ENCODE assay signal across 23 cellular contexts in the genomic region with DNA sequence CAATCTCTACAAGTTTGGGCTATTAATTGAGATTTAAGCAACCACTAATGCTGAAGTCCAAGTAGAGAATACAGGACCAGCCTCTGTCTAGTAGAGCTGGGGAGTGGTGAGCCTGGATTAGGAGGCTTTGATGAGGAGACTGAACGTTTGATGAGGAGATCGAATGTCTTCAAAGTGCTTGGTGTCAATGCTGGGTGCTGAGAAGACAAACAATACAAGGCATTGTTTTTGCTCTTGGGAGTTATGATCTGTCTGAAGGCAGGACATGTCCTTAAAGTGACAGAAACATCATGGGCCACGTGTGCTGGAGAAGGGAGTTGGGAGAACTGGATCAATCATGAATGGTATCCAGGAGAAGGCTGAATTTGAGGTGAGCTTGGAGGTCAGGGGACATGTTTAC.
DNase-seq lines count a peak whose midpoint lies in the region; ATAC-seq, FAIRE-seq and TF ChIP-seq lines count a peak whose summit lies in the region.
"Had no signal": no experiment of that assay in that cellular context is flagged by ENCODE, and none has a peak within 500 bp of the region (broad histone marks: within the 10 kb centered on the region; RNA-seq: fewer than 3 reads in every experiment).

No MANE protein-coding gene starts in this region.

- H4K20me1 ChIP-seq in HepG2 (ENCODE audit: insufficient read depth, low read length): no peaks in the 10 kb centered on the region
- H4K20me1 ChIP-seq: BLaER1 treated with 17β-estradiol and CSF1 and Interleukin-3, amounts not matched to agents 10 nM and 100 nM had no signal

- no peak overlapping the region for H4K91ac ChIP-seq in trophoblast cell (ENCODE audit: low read depth, low read length)

- DNase-seq in HepG2 (ENCODE audit: low spot score) (no peak), right lobe of liver (no peak), SK-MEL-5 (ENCODE audit: low read depth, low spot score) (peak; percentile 12), trophoblast cell (no peak), retina (no peak)
- DNase-seq: 8988T; ACHN; AML-193; BE2C; Calu3; CD4-positive, alpha-beta T cell; CD8-positive, alpha-beta memory T cell; COR-L47; DMS53; DMS79 treated with DMSO at 0.1 percent for 48 hours; GOT3 had no signal

- ATAC-seq in HepG2 (no peak), right lobe of liver (no peak), HG02571 (IDR thresholded peaks at IDR 0.05; ENCODE audit: unreplicated experiment) (no peak)
- ATAC-seq: A549 had no signal

- H2AFZ ChIP-seq in HepG2 (ENCODE audit: low read length): no peak overlapping the region
- no peak overlapping the region for H2AFZ ChIP-seq in trophoblast cell (ENCODE audit: insufficient read depth, low read length, poor library complexity)

- H4K12ac ChIP-seq in trophoblast cell (ENCODE audit: low read depth, low read length): no peak overlapping the region

- no peak for TF ChIP-seq CTCF in HepG2 (CRISPR knock-in tag; IDR thresholded peaks at IDR 0.05)
- TF ChIP-seq CTCF in right lobe of liver (IDR thresholded peaks at IDR 0.05): no peak

- no peak for TF ChIP-seq POLR2A in HepG2 (IDR thresholded peaks at IDR 0.05; ENCODE audit: insufficient read depth in 1 of 2, low read depth in 2 of 2, low read length in 2 of 2)
- no peak for TF ChIP-seq POLR2A in right lobe of liver (IDR thresholded peaks at IDR 0.05)

- CTCF ChIA-PET in HepG2 (lab: Yijun Ruan, JAX; ENCODE audit: low intra/inter-chr PET ratio, low total read pairs): no interaction called here

- H2BK5ac ChIP-seq in trophoblast cell (ENCODE audit: low read depth, low read length, poor library complexity): no peak overlapping the region

- intact Hi-C loops in HepG2 (cut with micrococcal nuclease; ENCODE audit: unreplicated experiment): no loop called here
- intact Hi-C loops in right lobe of liver (cut with DNase I): no loop called here

- no peaks in the 10 kb centered on the region for H3K9me3 ChIP-seq in HepG2 (ENCODE audit: low read length)
- H3K9me3 ChIP-seq in right lobe of liver: no peaks in the 10 kb centered on the region
- H3K9me3 ChIP-seq in trophoblast cell (ENCODE audit: insufficient read depth, low read depth, low read length): no peaks in the 10 kb centered on the region
- H3K9me3 ChIP-seq: A549; BE2C; BLaER1 treated with 17β-estradiol and CSF1 and Interleukin-3, amounts not matched to agents 10 nM and 100 nM; HAP-1 had no signal

- no peak for TF ChIP-seq RAD21 in HepG2 (CRISPR knock-in tag; IDR thresholded peaks at IDR 0.05)

- no peak overlapping the region for H2BK120ac ChIP-seq in trophoblast cell (ENCODE audit: insufficient read depth, low read length, poor library complexity)

- WGBS in HepG2 (ENCODE audit: low lambda C conversion rate): under 1% methylated on average over 3 of the region's 3 CpGs
- WGBS in right lobe of liver (ENCODE audit: insufficient coverage, low coverage, low lambda C conversion rate, missing lambda C conversion rate): 10% methylated on average over 3 of the region's 3 CpGs
- no CpG with 5 or more reads among the region's 3 CpGs for WGBS in trophoblast cell (ENCODE audit: extremely low coverage, insufficient coverage, insufficient read length)

- H3K14ac ChIP-seq in trophoblast cell (ENCODE audit: low read length): no peak overlapping the region

- BruUV-seq in HepG2 (replicated peaks; lab: Mats Ljungman, UMichigan): no TSS peak

- no peaks in the 10 kb centered on the region for H3K4me1 ChIP-seq in HepG2 (ENCODE audit: insufficient read depth, low read length)
- H3K4me1 ChIP-seq in right lobe of liver: no peaks in the 10 kb centered on the region
- H3K4me1 ChIP-seq in trophoblast cell (ENCODE audit: control insufficient read depth in 1 of 2, insufficient read depth in 2 of 2, low read length in 2 of 2): no peaks in the 10 kb centered on the region
- H3K4me1 ChIP-seq: A549; BE2C; BLaER1 treated with 17β-estradiol and CSF1 and Interleukin-3, amounts not matched to agents 10 nM and 100 nM; HAP-1 had no signal

- no peaks in the 10 kb centered on the region for H3K79me1 ChIP-seq in trophoblast cell (ENCODE audit: low read length)

- H3K79me2 ChIP-seq in HepG2 (ENCODE audit: insufficient read depth, low read length): no peaks in the 10 kb centered on the region
- H3K79me2 ChIP-seq in trophoblast cell (ENCODE audit: control insufficient read depth, insufficient read depth, low read length, poor library complexity): no peaks in the 10 kb centered on the region

- H3K9ac ChIP-seq in HepG2 (ENCODE audit: insufficient read depth, low read depth, low read length) (no peak overlapping the region), trophoblast cell (ENCODE audit: low read length) (no peak overlapping the region)
- H3K9ac ChIP-seq: BLaER1 treated with 17β-estradiol and CSF1 and Interleukin-3, amounts not matched to agents 10 nM and 100 nM had no signal

- H2AK5ac ChIP-seq in trophoblast cell (ENCODE audit: low read length): no peak overlapping the region

- TF ChIP-seq EP300 in HepG2 (IDR thresholded peaks at IDR 0.05; ENCODE audit: low read depth in 2 of 2, low read length in 2 of 2): no peak
- TF ChIP-seq EP300 in HepG2 (CRISPR knock-in tag; IDR thresholded peaks at IDR 0.05; ENCODE audit: borderline replicate concordance): no peak

- H3K4me2 ChIP-seq in HepG2 (ENCODE audit: low read depth, low read length): no peak overlapping the region
- no peak overlapping the region for H3K4me2 ChIP-seq in trophoblast cell (ENCODE audit: low read length)
- H3K4me2 ChIP-seq: A549; BLaER1 treated with 17β-estradiol and CSF1 and Interleukin-3, amounts not matched to agents 10 nM and 100 nM had no signal

- no peak for FAIRE-seq in HepG2 (lab: Jason Lieb, UNC)
- FAIRE-seq: A549, G401.6, GM12892, H54 had no signal

- H3K27ac ChIP-seq in HepG2 (ENCODE audit: extremely low read length, insufficient read depth, low read length): no peak overlapping the region
- no peak overlapping the region for H3K27ac ChIP-seq in right lobe of liver
- no peak overlapping the region for H3K27ac ChIP-seq in trophoblast cell (ENCODE audit: low read depth, low read length)
- H3K27ac ChIP-seq: A549; BLaER1 treated with 17β-estradiol and CSF1 and Interleukin-3, amounts not matched to agents 10 nM and 100 nM had no signal

- no peak overlapping the region for H4K8ac ChIP-seq in trophoblast cell (ENCODE audit: low read depth, low read length)

- in situ Hi-C loops in HepG2 (cut with HindIII; ENCODE audit: extremely low pct_ligation_motif_present, low pct_unique_long_range_greater_than_20kb): no loop called here
- in situ Hi-C loops in SK-MEL-5 (cut with HindIII; ENCODE audit: low pct_unique_long_range_greater_than_20kb, low sequenced_read_pairs): no loop called here

- H2BK12ac ChIP-seq in trophoblast cell (ENCODE audit: low read length): no peak overlapping the region

- H3K36me3 ChIP-seq in HepG2 (replicated peaks in 1 of 2; ENCODE audit: control insufficient read depth in 1 of 2, insufficient read depth in 2 of 2, low read length in 2 of 2) (no peaks in the 10 kb centered on the region), right lobe of liver (no peaks in the 10 kb centered on the region), trophoblast cell (ENCODE audit: control insufficient read depth in 1 of 2, insufficient read depth in 2 of 2, low read length in 2 of 2) (no peaks in the 10 kb centered on the region)
- H3K36me3 ChIP-seq: BE2C; BLaER1 treated with 17β-estradiol and CSF1 and Interleukin-3, amounts not matched to agents 10 nM and 100 nM; HAP-1 had no signal

- H3K4ac ChIP-seq in trophoblast cell (ENCODE audit: low read depth, low read length): no peak overlapping the region

- no peak overlapping the region for H3K23ac ChIP-seq in trophoblast cell (ENCODE audit: low read length)

- H3K4me3 ChIP-seq in HepG2 (replicated peaks in 1 of 3; ENCODE audit: insufficient read depth in 1 of 3, low read depth in 2 of 3, low read length in 3 of 3): no peak overlapping the region
- H3K4me3 ChIP-seq in right lobe of liver: no peak overlapping the region
- peak overlapping the region; percentile 49 for H3K4me3 ChIP-seq in trophoblast cell (ENCODE audit: low read depth, low read length)
- H3K4me3 ChIP-seq: A549; BLaER1 treated with 17β-estradiol and CSF1 and Interleukin-3, amounts not matched to agents 10 nM and 100 nM; HAP-1 had no signal

- H3K27me3 ChIP-seq in HepG2 (ENCODE audit: control insufficient read depth in 1 of 2, insufficient read depth in 2 of 2, low read length in 2 of 2): no peaks in the 10 kb centered on the region
- no peaks in the 10 kb centered on the region for H3K27me3 ChIP-seq in right lobe of liver
- no peaks in the 10 kb centered on the region for H3K27me3 ChIP-seq in trophoblast cell (ENCODE audit: insufficient read depth, low read length)
- H3K27me3 ChIP-seq: BE2C; BLaER1 treated with 17β-estradiol and CSF1 and Interleukin-3, amounts not matched to agents 10 nM and 100 nM had no signal

- POLR2A ChIA-PET in HepG2 (lab: Yijun Ruan, JAX): no interaction called here

- H3K18ac ChIP-seq in trophoblast cell (ENCODE audit: low read length): no peak overlapping the region

TF ChIP-seq in HepG2, 621 proteins besides CTCF, POLR2A, EP300 and RAD21 (continues in another document):
- TF ChIP-seq ISX (CRISPR knock-in tag; conservative IDR thresholded peaks at IDR 0.05) (no peak), SOX6 (IDR thresholded peaks at IDR 0.05) (0 out of 2 replicates have a peak, but pooled peaks have one; percentile 60), SOX6 (CRISPR knock-in tag; IDR thresholded peaks at IDR 0.05) (no peak), GTF3A (CRISPR knock-in tag; conservative IDR thresholded peaks at IDR 0.05) (no peak), ZNF205 (CRISPR knock-in tag; IDR thresholded peaks at IDR 0.05) (no peak), ZNF331 (CRISPR knock-in tag; IDR thresholded peaks at IDR 0.05) (no peak)
- TF ChIP-seq, protein P1, sequence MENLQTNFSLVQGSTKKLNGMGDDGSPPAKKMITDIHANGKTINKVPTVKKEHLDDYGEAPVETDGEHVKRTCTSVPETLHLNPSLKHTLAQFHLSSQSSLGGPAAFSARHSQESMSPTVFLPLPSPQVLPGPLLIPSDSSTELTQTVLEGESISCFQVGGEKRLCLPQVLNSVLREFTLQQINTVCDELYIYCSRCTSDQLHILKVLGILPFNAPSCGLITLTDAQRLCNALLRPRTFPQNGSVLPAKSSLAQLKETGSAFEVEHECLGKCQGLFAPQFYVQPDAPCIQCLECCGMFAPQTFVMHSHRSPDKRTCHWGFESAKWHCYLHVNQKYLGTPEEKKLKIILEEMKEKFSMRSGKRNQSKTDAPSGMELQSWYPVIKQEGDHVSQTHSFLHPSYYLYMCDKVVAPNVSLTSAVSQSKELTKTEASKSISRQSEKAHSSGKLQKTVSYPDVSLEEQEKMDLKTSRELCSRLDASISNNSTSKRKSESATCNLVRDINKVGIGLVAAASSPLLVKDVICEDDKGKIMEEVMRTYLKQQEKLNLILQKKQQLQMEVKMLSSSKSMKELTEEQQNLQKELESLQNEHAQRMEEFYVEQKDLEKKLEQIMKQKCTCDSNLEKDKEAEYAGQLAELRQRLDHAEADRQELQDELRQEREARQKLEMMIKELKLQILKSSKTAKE (CRISPR knock-in tag; IDR thresholded peaks at IDR 0.05; ENCODE audit: borderline replicate concordance): no peak
